ENCODE assay signal across 15 cellular contexts in the genomic region with DNA sequence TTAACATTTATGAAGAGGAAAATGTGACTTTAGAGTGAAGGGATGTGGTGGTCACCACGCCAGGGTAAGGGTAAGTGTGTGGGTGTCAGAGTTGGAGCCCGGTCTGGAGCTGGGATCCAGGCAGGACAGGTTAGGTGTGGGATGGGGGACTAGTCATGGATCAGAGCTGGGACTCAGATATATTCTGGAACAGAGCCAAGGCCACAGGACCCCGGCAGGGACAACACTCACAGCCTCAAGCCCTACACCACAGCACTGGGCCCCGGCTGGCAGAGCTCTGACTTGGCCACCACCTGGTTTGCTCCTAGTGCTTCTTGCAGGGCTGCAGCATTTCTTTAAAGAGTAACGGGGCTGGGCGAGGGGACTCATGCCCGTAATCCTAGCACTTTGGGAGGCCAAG. TPM values are rescaled to one million over a fixed set of nuclear protein-coding genes. Genes with fewer than 3 reads are reported as not detected.
A peak's percentile ranks its signal among the peaks of the same experiment; 100 is the strongest.
DNase-seq lines count a peak whose midpoint lies in the region; ATAC-seq and TF ChIP-seq lines count a peak whose summit lies in the region.
"Had no signal": no experiment of that assay in that cellular context is flagged by ENCODE, and none has a peak within 500 bp of the region (broad histone marks: within the 10 kb centered on the region; RNA-seq: fewer than 3 reads in every experiment).

No MANE protein-coding gene starts in this region.

- CTCF ChIA-PET in activated CD8-positive, alpha-beta T cell treated with anti-CD3 and anti-CD28 coated beads for 36 hours (lab: Charles Lee): no interaction called here
- CTCF ChIA-PET in activated CD8-positive, alpha-beta T cell treated with anti-CD3 and anti-CD28 coated beads, Interleukin-2, amount 10 ng/mL, durations not matched to agents 7 days and 5 days (lab: Charles Lee): no interaction called here

- H3K9me3 Mint-ChIP-seq in activated CD8-positive, alpha-beta T cell treated with anti-CD3 and anti-CD28 coated beads for 36 hours: no peaks in the 10 kb centered on the region
- H3K9me3 Mint-ChIP-seq in activated CD8-positive, alpha-beta T cell treated with anti-CD3 and anti-CD28 coated beads, Interleukin-2, amount 10 ng/mL, durations not matched to agents 7 days and 5 days (ENCODE audit: insufficient read depth): no peaks in the 10 kb centered on the region
- H3K9me3 Mint-ChIP-seq in activated T-helper 2 cell treated with anti-CD3 and anti-CD28 coated beads, Interferon-gamma antibody, Interleukin-2, Interleukin-4, amounts not matched to agents 10 μg/mL and 5 μg/mL and 100 μg/mL, durations not matched to agents 14 hours and 24 hours and 36 hours: no peaks in the 10 kb centered on the region
- H3K9me3 Mint-ChIP-seq in stimulated activated naive CD8-positive, alpha-beta T cell treated with anti-CD3 and anti-CD28 coated beads, Interleukin-15, Interleukin-2, amounts not matched to agents 100 ng/mL and 50 ng/mL, for 24 hours: no peaks in the 10 kb centered on the region
- no peaks in the 10 kb centered on the region for H3K9me3 Mint-ChIP-seq in HFFc6
- H3K9me3 Mint-ChIP-seq: CD8-positive, alpha-beta T cell; H9 had no signal

- POLR2A ChIA-PET in activated CD8-positive, alpha-beta T cell treated with anti-CD3 and anti-CD28 coated beads for 36 hours (lab: Charles Lee): no interaction called here
- POLR2A ChIA-PET in activated CD8-positive, alpha-beta T cell treated with anti-CD3 and anti-CD28 coated beads, Interleukin-2, amount 10 ng/mL, durations not matched to agents 7 days and 5 days (lab: Charles Lee): no interaction called here

- intact Hi-C loops in activated CD8-positive, alpha-beta T cell treated with anti-CD3 and anti-CD28 coated beads for 36 hours (cut with micrococcal nuclease): no loop called here
- intact Hi-C loops in activated T-helper 2 cell treated with anti-CD3 and anti-CD28 coated beads, Interferon-gamma antibody, Interleukin-2, Interleukin-4, amounts not matched to agents 10 μg/mL and 5 μg/mL and 100 μg/mL, durations not matched to agents 14 hours and 24 hours and 36 hours (cut with micrococcal nuclease): no loop called here

- H3K36me3 Mint-ChIP-seq in activated CD8-positive, alpha-beta T cell treated with anti-CD3 and anti-CD28 coated beads for 36 hours (ENCODE audit: low read depth): no peaks in the 10 kb centered on the region
- no peaks in the 10 kb centered on the region for H3K36me3 Mint-ChIP-seq in activated CD8-positive, alpha-beta T cell treated with anti-CD3 and anti-CD28 coated beads, Interleukin-2, amount 10 ng/mL, durations not matched to agents 7 days and 5 days (ENCODE audit: low read depth)
- H3K36me3 Mint-ChIP-seq in activated T-helper 2 cell treated with anti-CD3 and anti-CD28 coated beads, Interferon-gamma antibody, Interleukin-2, Interleukin-4, amounts not matched to agents 10 μg/mL and 5 μg/mL and 100 μg/mL, durations not matched to agents 14 hours and 24 hours and 36 hours (ENCODE audit: low read depth): no peaks in the 10 kb centered on the region
- no peaks in the 10 kb centered on the region for H3K36me3 Mint-ChIP-seq in stimulated activated naive CD8-positive, alpha-beta T cell treated with anti-CD3 and anti-CD28 coated beads, Interleukin-15, Interleukin-2, amounts not matched to agents 100 ng/mL and 50 ng/mL, for 24 hours (ENCODE audit: low read depth)
- H3K36me3 Mint-ChIP-seq in HFFc6 (ENCODE audit: low read depth): no peaks in the 10 kb centered on the region
- H3K36me3 Mint-ChIP-seq: CD8-positive, alpha-beta T cell had no signal

- peaks cover 34% of the 10 kb centered on the region for H3K4me1 Mint-ChIP-seq in activated CD8-positive, alpha-beta T cell treated with anti-CD3 and anti-CD28 coated beads for 36 hours (ENCODE audit: low read depth)
- H3K4me1 Mint-ChIP-seq in activated CD8-positive, alpha-beta T cell treated with anti-CD3 and anti-CD28 coated beads, Interleukin-2, amount 10 ng/mL, durations not matched to agents 7 days and 5 days (ENCODE audit: low read depth): no peaks in the 10 kb centered on the region
- H3K4me1 Mint-ChIP-seq in activated T-helper 2 cell treated with anti-CD3 and anti-CD28 coated beads, Interferon-gamma antibody, Interleukin-2, Interleukin-4, amounts not matched to agents 10 μg/mL and 5 μg/mL and 100 μg/mL, durations not matched to agents 14 hours and 24 hours and 36 hours (ENCODE audit: low read depth): peaks cover 24% of the 10 kb centered on the region
- H3K4me1 Mint-ChIP-seq in stimulated activated naive CD8-positive, alpha-beta T cell treated with anti-CD3 and anti-CD28 coated beads, Interleukin-15, Interleukin-2, amounts not matched to agents 100 ng/mL and 50 ng/mL, for 24 hours (ENCODE audit: low read depth): peaks cover 44% of the 10 kb centered on the region
- no peaks in the 10 kb centered on the region; the same call in 1 of the 2 replicates for H3K4me1 Mint-ChIP-seq in HFFc6 (ENCODE audit: low read depth)

- H3K27me3 Mint-ChIP-seq in activated CD8-positive, alpha-beta T cell treated with anti-CD3 and anti-CD28 coated beads for 36 hours: no peaks in the 10 kb centered on the region
- peaks cover 7% of the 10 kb centered on the region for H3K27me3 Mint-ChIP-seq in activated CD8-positive, alpha-beta T cell treated with anti-CD3 and anti-CD28 coated beads, Interleukin-2, amount 10 ng/mL, durations not matched to agents 7 days and 5 days (ENCODE audit: low read depth)
- H3K27me3 Mint-ChIP-seq in activated T-helper 2 cell treated with anti-CD3 and anti-CD28 coated beads, Interferon-gamma antibody, Interleukin-2, Interleukin-4, amounts not matched to agents 10 μg/mL and 5 μg/mL and 100 μg/mL, durations not matched to agents 14 hours and 24 hours and 36 hours (ENCODE audit: low read depth): no peaks in the 10 kb centered on the region
- H3K27me3 Mint-ChIP-seq in stimulated activated naive CD8-positive, alpha-beta T cell treated with anti-CD3 and anti-CD28 coated beads, Interleukin-15, Interleukin-2, amounts not matched to agents 100 ng/mL and 50 ng/mL, for 24 hours: peaks cover 4% of the 10 kb centered on the region
- H3K27me3 Mint-ChIP-seq in HFFc6 (ENCODE audit: insufficient read depth): peaks cover 43% of the 10 kb centered on the region

- no peak for TF ChIP-seq CTCF in activated CD8-positive, alpha-beta T cell treated with anti-CD3 and anti-CD28 coated beads for 36 hours (IDR thresholded peaks at IDR 0.05)
- TF ChIP-seq CTCF in HFFc6 (IDR thresholded peaks at IDR 0.05): no peak

- H3K4me3 Mint-ChIP-seq in activated CD8-positive, alpha-beta T cell treated with anti-CD3 and anti-CD28 coated beads for 36 hours: no peak overlapping the region
- H3K4me3 Mint-ChIP-seq in activated CD8-positive, alpha-beta T cell treated with anti-CD3 and anti-CD28 coated beads, Interleukin-2, amount 10 ng/mL, durations not matched to agents 7 days and 5 days: no peak overlapping the region
- no peak overlapping the region for H3K4me3 Mint-ChIP-seq in activated T-helper 2 cell treated with anti-CD3 and anti-CD28 coated beads, Interferon-gamma antibody, Interleukin-2, Interleukin-4, amounts not matched to agents 10 μg/mL and 5 μg/mL and 100 μg/mL, durations not matched to agents 14 hours and 24 hours and 36 hours (ENCODE audit: low read depth)
- no peak overlapping the region for H3K4me3 Mint-ChIP-seq in stimulated activated naive CD8-positive, alpha-beta T cell treated with anti-CD3 and anti-CD28 coated beads, Interleukin-15, Interleukin-2, amounts not matched to agents 100 ng/mL and 50 ng/mL, for 24 hours
- no peak overlapping the region for H3K4me3 Mint-ChIP-seq in HFFc6
- H3K4me3 Mint-ChIP-seq: CD8-positive, alpha-beta T cell; H9 had no signal

- H3K27ac Mint-ChIP-seq in activated CD8-positive, alpha-beta T cell treated with anti-CD3 and anti-CD28 coated beads for 36 hours: no peak overlapping the region
- no peak overlapping the region for H3K27ac Mint-ChIP-seq in activated CD8-positive, alpha-beta T cell treated with anti-CD3 and anti-CD28 coated beads, Interleukin-2, amount 10 ng/mL, durations not matched to agents 7 days and 5 days
- peak overlapping the region; percentile 47 for H3K27ac Mint-ChIP-seq in activated T-helper 2 cell treated with anti-CD3 and anti-CD28 coated beads, Interferon-gamma antibody, Interleukin-2, Interleukin-4, amounts not matched to agents 10 μg/mL and 5 μg/mL and 100 μg/mL, durations not matched to agents 14 hours and 24 hours and 36 hours
- H3K27ac Mint-ChIP-seq in stimulated activated naive CD8-positive, alpha-beta T cell treated with anti-CD3 and anti-CD28 coated beads, Interleukin-15, Interleukin-2, amounts not matched to agents 100 ng/mL and 50 ng/mL, for 24 hours: peak overlapping the region; percentile 69
- no peak overlapping the region for H3K27ac Mint-ChIP-seq in HFFc6
- H3K27ac Mint-ChIP-seq: CD8-positive, alpha-beta T cell; H9 had no signal

- peak; percentile 32 for DNase-seq in activated CD8-positive, alpha-beta T cell treated with anti-CD3 and anti-CD28 coated beads for 36 hours
- no peak for DNase-seq in activated CD8-positive, alpha-beta T cell treated with anti-CD3 and anti-CD28 coated beads, Interleukin-2, amount 10 ng/mL, durations not matched to agents 7 days and 5 days
- DNase-seq in NCI-H69 (lab: John Stamatoyannopoulos, UW) (peak; percentile 70), HFFc6 (no peak), GM19240 (ENCODE audit: insufficient read length, low spot score) (no peak)
- no peak for DNase-seq in activated T-helper 2 cell treated with anti-CD3 and anti-CD28 coated beads, Interferon-gamma antibody, Interleukin-2, Interleukin-4, amounts not matched to agents 10 μg/mL and 5 μg/mL and 100 μg/mL, durations not matched to agents 14 hours and 24 hours and 36 hours (ENCODE audit: low spot score)
- DNase-seq: BE2C; CD8-positive, alpha-beta T cell; COR-L47; DND-41; GDM1; GOT3; H9 had no signal

- ATAC-seq in activated CD8-positive, alpha-beta T cell treated with anti-CD3 and anti-CD28 coated beads for 36 hours: peak; percentile 31
- no peak for ATAC-seq in activated CD8-positive, alpha-beta T cell treated with anti-CD3 and anti-CD28 coated beads, Interleukin-2, amount 10 ng/mL, durations not matched to agents 7 days and 5 days
- ATAC-seq: CD8-positive, alpha-beta T cell; HepG2 had no signal

RNA-seq across cellular contexts. Expression of gene C5orf15, which starts 47.4 kb away (rescaled TPM):
- total RNA-seq in activated CD8-positive, alpha-beta T cell treated with anti-CD3 and anti-CD28 coated beads for 36 hours: 10 to 100 TPM; 27.4 to 30.8 TPM
- total RNA-seq in activated CD8-positive, alpha-beta T cell treated with anti-CD3 and anti-CD28 coated beads, Interleukin-2, amount 10 ng/mL, durations not matched to agents 7 days and 5 days: 10 to 100 TPM; 19.2 to 21.3 TPM
- 63.7 and 66.7 TPM in 2 replicates for total RNA-seq in activated T-helper 2 cell treated with anti-CD3 and anti-CD28 coated beads, Interferon-gamma antibody, Interleukin-2, Interleukin-4, amounts not matched to agents 10 μg/mL and 5 μg/mL and 100 μg/mL, durations not matched to agents 14 hours and 24 hours and 36 hours
- 10 to 100 TPM; 46.2 to 63.5 (median 57.2) TPM for total RNA-seq in HFFc6 (2021; fragmentation: NEBNext Ultra II Directional; extraction: Animal tissue kit (Norgen Biotek cat#: 25700))

Comparison
In these comparisons a context has a peak if more than half of its experiments do, and no peak if none do; other contexts are left out.
1. DNase-seq: peak in activated CD8-positive, alpha-beta T cell treated with anti-CD3 and anti-CD28 coated beads for 36 hours (single experiment) and NCI-H69 (single experiment); none in activated CD8-positive, alpha-beta T cell treated with anti-CD3 and anti-CD28 coated beads, Interleukin-2, amount 10 ng/mL, durations not matched to agents 7 days and 5 days (single experiment), activated T-helper 2 cell treated with anti-CD3 and anti-CD28 coated beads, Interferon-gamma antibody, Interleukin-2, Interleukin-4, amounts not matched to agents 10 μg/mL and 5 μg/mL and 100 μg/mL, durations not matched to agents 14 hours and 24 hours and 36 hours (single experiment), HFFc6 (single experiment) and GM19240 (single experiment).
2. H3K27ac Mint-ChIP-seq: peak in activated T-helper 2 cell treated with anti-CD3 and anti-CD28 coated beads, Interferon-gamma antibody, Interleukin-2, Interleukin-4, amounts not matched to agents 10 μg/mL and 5 μg/mL and 100 μg/mL, durations not matched to agents 14 hours and 24 hours and 36 hours (single experiment) and stimulated activated naive CD8-positive, alpha-beta T cell treated with anti-CD3 and anti-CD28 coated beads, Interleukin-15, Interleukin-2, amounts not matched to agents 100 ng/mL and 50 ng/mL, for 24 hours (single experiment); none in activated CD8-positive, alpha-beta T cell treated with anti-CD3 and anti-CD28 coated beads for 36 hours (single experiment), activated CD8-positive, alpha-beta T cell treated with anti-CD3 and anti-CD28 coated beads, Interleukin-2, amount 10 ng/mL, durations not matched to agents 7 days and 5 days (single experiment) and HFFc6 (single experiment).